23 cellular contexts compared by ENCODE assay signal in genomic region chrX:55187281-55187680, GRCh38. TPM values are rescaled to one million over a fixed set of nuclear protein-coding genes. Genes with fewer than 3 reads are reported as not detected.
DNase-seq lines count a peak whose midpoint lies in the region; ATAC-seq and TF ChIP-seq lines count a peak whose summit lies in the region.
"Had no signal": no experiment of that assay in that cellular context is flagged by ENCODE, and none has a peak within 500 bp of the region (broad histone marks: within the 10 kb centered on the region; RNA-seq: fewer than 3 reads in every experiment).

No MANE protein-coding gene starts in this region.

- peak; percentile 86 for ATAC-seq in esophagus mucosa
- no peak for ATAC-seq in HG02623 (IDR thresholded peaks at IDR 0.05; ENCODE audit: unreplicated experiment)
- ATAC-seq in gastroesophageal sphincter, result no peak
- ATAC-seq: GM12878 had no signal

- no TSS peak for BruUV-seq in MCF 10A (replicated peaks; lab: Mats Ljungman, UMichigan)

- H3K27me3 Mint-ChIP-seq in MCF 10A (ENCODE audit: insufficient read depth, unreplicated experiment) (no peaks in the 10 kb centered on the region), progenitor cell of endocrine pancreas (no peaks in the 10 kb centered on the region)

- H3K4me3 ChIP-seq in breast epithelium (no peak overlapping the region), gastroesophageal sphincter (no peak overlapping the region)
- H3K4me3 ChIP-seq: GM12878 had no signal

- POLR2A ChIA-PET in MCF 10A (lab: Yijun Ruan, JAX), result interaction anchor here (0.7 kb wide), 2 partner anchors 49 to 1957 kb away, joined by 3 to 4 read pairs; no protein-coding TSS in a partner anchor
- POLR2A ChIA-PET in RWPE1 (lab: Yijun Ruan, JAX; ENCODE audit: low non-redundant PET), result no interaction called here

- CTCF ChIA-PET in MCF 10A (lab: Yijun Ruan, JAX) (no interaction called here), RWPE1 (lab: Yijun Ruan, JAX) (no interaction called here)

- 83 to 86% methylated on average over 1 to 2 of the region's 2 CpGs for WGBS in gastroesophageal sphincter (ENCODE audit: low coverage in 1 of 2), 2 donors

- H3K4me1 Mint-ChIP-seq in MCF 10A (ENCODE audit: insufficient read depth, unreplicated experiment), result no peaks in the 10 kb centered on the region
- no peaks in the 10 kb centered on the region for H3K4me1 Mint-ChIP-seq in progenitor cell of endocrine pancreas (ENCODE audit: low read depth)
- H3K4me1 Mint-ChIP-seq: CD8-positive, alpha-beta memory T cell; H9; IgD-negative memory B cell had no signal

- TF ChIP-seq POLR2A in breast epithelium (IDR thresholded peaks at IDR 0.05) (no peak), gastroesophageal sphincter (IDR thresholded peaks at IDR 0.05) (no peak)

- H3K36me3 Mint-ChIP-seq in MCF 10A (ENCODE audit: insufficient read depth, unreplicated experiment), result no peaks in the 10 kb centered on the region
- no peaks in the 10 kb centered on the region for H3K36me3 Mint-ChIP-seq in progenitor cell of endocrine pancreas (ENCODE audit: insufficient read depth)
- H3K36me3 Mint-ChIP-seq: CD8-positive, alpha-beta memory T cell; IgD-negative memory B cell had no signal

- TF ChIP-seq CTCF in MCF 10A (IDR thresholded peaks at IDR 0.05; ENCODE audit: unreplicated experiment), result no peak
- TF ChIP-seq CTCF in breast epithelium (IDR thresholded peaks at IDR 0.05), result no peak
- no peak for TF ChIP-seq CTCF in RWPE1 (conservative IDR thresholded peaks at IDR 0.05; ENCODE audit: low read depth)
- no peak for TF ChIP-seq CTCF in progenitor cell of endocrine pancreas (IDR thresholded peaks at IDR 0.05; ENCODE audit: unreplicated experiment)
- no peak for TF ChIP-seq CTCF in gastroesophageal sphincter (IDR thresholded peaks at IDR 0.05)

- no peaks in the 10 kb centered on the region for H3K36me3 ChIP-seq in breast epithelium
- no peaks in the 10 kb centered on the region for H3K36me3 ChIP-seq in gastroesophageal sphincter

- intact Hi-C loops in MCF 10A (cut with micrococcal nuclease), result no loop called here
- intact Hi-C loops in breast epithelium (cut with DNase I; ENCODE audit: low total_unique reads), result no loop called here

- H3K27ac Mint-ChIP-seq in MCF 10A (ENCODE audit: low read depth, unreplicated experiment), result no peak overlapping the region
- no peak overlapping the region for H3K27ac Mint-ChIP-seq in progenitor cell of endocrine pancreas
- H3K27ac Mint-ChIP-seq: CD8-positive, alpha-beta memory T cell; H9; HFFc6; IgD-negative memory B cell had no signal

- H3K9me3 ChIP-seq in breast epithelium (no peaks in the 10 kb centered on the region), gastroesophageal sphincter (no peaks in the 10 kb centered on the region)
- H3K9me3 ChIP-seq: SK-N-SH had no signal

- H3K27ac ChIP-seq in breast epithelium (no peak overlapping the region), RWPE1 (no peak overlapping the region), gastroesophageal sphincter (no peak overlapping the region)

- H3K4me3 Mint-ChIP-seq in MCF 10A (ENCODE audit: unreplicated experiment) (no peak overlapping the region), progenitor cell of endocrine pancreas (ENCODE audit: low read depth) (no peak overlapping the region)
- H3K4me3 Mint-ChIP-seq: CD8-positive, alpha-beta memory T cell; H9; HFFc6 had no signal

- H3K27me3 ChIP-seq in breast epithelium, result peaks cover 0 to 3% of the 10 kb centered on the region in 2 donors
- H3K27me3 ChIP-seq in gastroesophageal sphincter, result no peaks in the 10 kb centered on the region

- H3K9me3 Mint-ChIP-seq in MCF 10A (ENCODE audit: unreplicated experiment), result no peaks in the 10 kb centered on the region
- H3K9me3 Mint-ChIP-seq in progenitor cell of endocrine pancreas (ENCODE audit: low read depth), result peaks cover 30% of the 10 kb centered on the region
- H3K9me3 Mint-ChIP-seq: CD8-positive, alpha-beta memory T cell; HFFc6 had no signal

- no peak for TF ChIP-seq EP300 in gastroesophageal sphincter (IDR thresholded peaks at IDR 0.05)

- H3K4me1 ChIP-seq in breast epithelium, result no peaks in the 10 kb centered on the region
- no peaks in the 10 kb centered on the region for H3K4me1 ChIP-seq in gastroesophageal sphincter

- DNase-seq in MCF 10A (ENCODE audit: unreplicated experiment) (peak; percentile 34), breast epithelium (ENCODE audit: low spot score in 2 of 2) (no peak), RWPE1 (ENCODE audit: low spot score) (peak; percentile 3), progenitor cell of endocrine pancreas (ENCODE audit: low spot score, unreplicated experiment) (no peak), NCI-H226 (no peak)
- DNase-seq: AML-193; C1 segment of cervical spinal cord; CD8-positive, alpha-beta memory T cell; H9; HFFc6; NCI-H1417; NCI-H1694 treated with DMSO at 0.1 percent for 48 hours; NCI-H2081 treated with DMSO at 0.1 percent for 48 hours; NCI-H446 treated with DMSO at 0.1 percent for 48 hours; NCI-H526 treated with DMSO at 0.1 percent for 48 hours; OCI-M1; SIG-M5; SK-N-SH had no signal

RNA-seq across cellular contexts. Expression of gene PAGE5, which starts 32.9 kb away (rescaled TPM):
- total RNA-seq in MCF 10A (2022) (not detected in 2 replicates), breast epithelium (not detected), esophagus mucosa (not detected), progenitor cell of endocrine pancreas (not detected in 2 replicates), gastroesophageal sphincter (not detected)
- total RNA-seq: H9 had no signal

Comparison
In these comparisons a context has a peak if more than half of its experiments do, and no peak if none do; other contexts are left out.
1. DNase-seq: peak in MCF 10A (single experiment) and RWPE1 (single experiment); none in breast epithelium (0 of 2), progenitor cell of endocrine pancreas (single experiment) and NCI-H226 (single experiment).